Comparison of ENCODE assay signal across 8 cellular contexts in genomic region chr2:105812180-105813044, GRCh38.
DNase-seq lines count a peak whose midpoint lies in the region; ATAC-seq, FAIRE-seq and TF ChIP-seq lines count a peak whose summit lies in the region.

No MANE protein-coding gene starts in this region.

- WGBS in body of pancreas, 2 donors, result 40 to 42% methylated on average over 12 of the region's 12 CpGs
- 94% methylated on average over 12 of the region's 12 CpGs for WGBS in mesenchymal stem cell

- H3K9me3 ChIP-seq in body of pancreas (no peaks in the 10 kb centered on the region), mesenchymal stem cell (ENCODE audit: control insufficient read depth, low read length) (no peaks in the 10 kb centered on the region), kidney (ENCODE audit: control insufficient read depth in 1 of 2, low read length in 2 of 2) (no peaks in the 10 kb centered on the region)

- no peak overlapping the region for H3K23ac ChIP-seq in mesenchymal stem cell (ENCODE audit: low read length in 2 of 2)

- peaks cover 59% of the 10 kb centered on the region for H3K4me1 Mint-ChIP-seq in activated T-helper 1 cell treated with anti-CD3 and anti-CD28 coated beads, Interleukin-12 subunit alpha, Interleukin-12 subunit beta, Interleukin-2, Interleukin-4 antibody, amounts not matched to agents 30 ng/mL and 10 ng/mL and 1 ng/mL, durations not matched to agents 14 hours and 24 hours and 36 hours (ENCODE audit: low read depth)

- H3K4me1 ChIP-seq in body of pancreas (peaks cover 25% of the 10 kb centered on the region), mesenchymal stem cell (ENCODE audit: control insufficient read depth, insufficient read depth, low read depth, low read length) (peaks cover 4% of the 10 kb centered on the region), kidney (ENCODE audit: control insufficient read depth in 1 of 2, insufficient read depth in 1 of 2, low read depth in 1 of 2, low read length in 2 of 2) (peaks cover 19 to 20% of the 10 kb centered on the region in 2 donors)

- DNase-seq in EL (peak; percentile 10), body of pancreas (peak in 2 of 4 donors; percentile 45 to 51), mesenchymal stem cell (peak; percentile 48), kidney (no peak), HuH-7.5 (ENCODE audit: low spot score) (no peak)
- no peak for DNase-seq in activated T-helper 1 cell treated with anti-CD3 and anti-CD28 coated beads, Interleukin-12 subunit alpha, Interleukin-12 subunit beta, Interleukin-2, Interleukin-4 antibody, amounts not matched to agents 30 ng/mL and 10 ng/mL and 1 ng/mL, durations not matched to agents 14 hours and 24 hours and 36 hours (ENCODE audit: low spot score)

- H3K27ac ChIP-seq in body of pancreas (peak overlapping the region in 3 of 4 donors; percentile 39 to 71 (median 63)), mesenchymal stem cell (ENCODE audit: low read length, poor library complexity, severe bottlenecking) (no peak overlapping the region), kidney (ENCODE audit: low read depth in 2 of 2, low read length in 2 of 2) (no peak overlapping the region)

- no peak overlapping the region for H4K91ac ChIP-seq in mesenchymal stem cell (ENCODE audit: low read length)

- no peak overlapping the region for H2BK120ac ChIP-seq in mesenchymal stem cell (ENCODE audit: low read depth, low read length)

- H3K27ac Mint-ChIP-seq in activated T-helper 1 cell treated with anti-CD3 and anti-CD28 coated beads, Interleukin-12 subunit alpha, Interleukin-12 subunit beta, Interleukin-2, Interleukin-4 antibody, amounts not matched to agents 30 ng/mL and 10 ng/mL and 1 ng/mL, durations not matched to agents 14 hours and 24 hours and 36 hours, result no peak overlapping the region

- H2BK12ac ChIP-seq in mesenchymal stem cell (ENCODE audit: low read length in 2 of 2), result no peak overlapping the region

- TF ChIP-seq CTCF in body of pancreas (IDR thresholded peaks at IDR 0.05), result no peak
- no peak for TF ChIP-seq CTCF in kidney (IDR thresholded peaks at IDR 0.05; ENCODE audit: borderline replicate concordance, extremely low read depth, insufficient read depth)

- TF ChIP-seq POLR2A in body of pancreas (IDR thresholded peaks at IDR 0.05), result no peak

- H2AK5ac ChIP-seq in mesenchymal stem cell (ENCODE audit: low read length, severe bottlenecking), result no peak overlapping the region

- H3K9me3 Mint-ChIP-seq in activated T-helper 1 cell treated with anti-CD3 and anti-CD28 coated beads, Interleukin-12 subunit alpha, Interleukin-12 subunit beta, Interleukin-2, Interleukin-4 antibody, amounts not matched to agents 30 ng/mL and 10 ng/mL and 1 ng/mL, durations not matched to agents 14 hours and 24 hours and 36 hours, result no peaks in the 10 kb centered on the region

- FAIRE-seq in kidney (lab: Jason Lieb, UNC), result no peak

- no peak overlapping the region for H2BK5ac ChIP-seq in mesenchymal stem cell (ENCODE audit: low read depth, low read length, poor library complexity, severe bottlenecking)

- H3K79me1 ChIP-seq in mesenchymal stem cell (replicated peaks; ENCODE audit: low read length, poor library complexity, severe bottlenecking), result peaks cover 54% of the 10 kb centered on the region

- no peak overlapping the region for H3K4me3 Mint-ChIP-seq in activated T-helper 1 cell treated with anti-CD3 and anti-CD28 coated beads, Interleukin-12 subunit alpha, Interleukin-12 subunit beta, Interleukin-2, Interleukin-4 antibody, amounts not matched to agents 30 ng/mL and 10 ng/mL and 1 ng/mL, durations not matched to agents 14 hours and 24 hours and 36 hours

- no peak overlapping the region for H3K14ac ChIP-seq in mesenchymal stem cell (ENCODE audit: low read length in 2 of 2)

- no peak overlapping the region for H3K4me2 ChIP-seq in mesenchymal stem cell (ENCODE audit: low read length, poor library complexity, severe bottlenecking)

- H3K36me3 ChIP-seq in body of pancreas (replicated peaks in 1 of 2; ENCODE audit: insufficient read depth in 1 of 2, low read depth in 2 of 2) (no peaks in the 10 kb centered on the region), mesenchymal stem cell (ENCODE audit: control insufficient read depth in 1 of 2, insufficient read depth in 2 of 2, low read depth in 1 of 2, low read length in 2 of 2) (peaks cover 3 to 4% of the 10 kb centered on the region in 2 experiments), kidney (ENCODE audit: control insufficient read depth in 1 of 2, insufficient read depth in 2 of 2, low read length in 2 of 2) (peaks cover 0 to 6% of the 10 kb centered on the region in 2 donors)

- no peak overlapping the region for H3K4ac ChIP-seq in mesenchymal stem cell (ENCODE audit: low read depth in 1 of 2, low read length in 2 of 2)

- H3K27me3 ChIP-seq in body of pancreas (no peaks in the 10 kb centered on the region), mesenchymal stem cell (ENCODE audit: control insufficient read depth in 1 of 2, insufficient read depth in 1 of 2, low read length in 2 of 2) (no peaks in the 10 kb centered on the region)

- intact Hi-C loops in body of pancreas (cut with DNase I), result no loop called here
- intact Hi-C loops in activated T-helper 1 cell treated with anti-CD3 and anti-CD28 coated beads, Interleukin-12 subunit alpha, Interleukin-12 subunit beta, Interleukin-2, Interleukin-4 antibody, amounts not matched to agents 30 ng/mL and 10 ng/mL and 1 ng/mL, durations not matched to agents 14 hours and 24 hours and 36 hours (cut with micrococcal nuclease), result no loop called here
- intact Hi-C loops in kidney (cut with DNase I), result no loop called here

- no peaks in the 10 kb centered on the region for H3K27me3 Mint-ChIP-seq in activated T-helper 1 cell treated with anti-CD3 and anti-CD28 coated beads, Interleukin-12 subunit alpha, Interleukin-12 subunit beta, Interleukin-2, Interleukin-4 antibody, amounts not matched to agents 30 ng/mL and 10 ng/mL and 1 ng/mL, durations not matched to agents 14 hours and 24 hours and 36 hours (ENCODE audit: insufficient read depth)

- ATAC-seq in GM19438 (IDR thresholded peaks at IDR 0.05; ENCODE audit: low read depth, unreplicated experiment), result peak; percentile 76
- ATAC-seq in HG03457 (IDR thresholded peaks at IDR 0.05; ENCODE audit: unreplicated experiment), result peak; percentile 80
- peak; percentile 76 for ATAC-seq in body of pancreas

- H3K18ac ChIP-seq in mesenchymal stem cell (ENCODE audit: low read depth in 1 of 2, low read length in 2 of 2), result no peak overlapping the region

- H4K8ac ChIP-seq in mesenchymal stem cell (ENCODE audit: low read length), result no peak overlapping the region

- H3K36me3 Mint-ChIP-seq in activated T-helper 1 cell treated with anti-CD3 and anti-CD28 coated beads, Interleukin-12 subunit alpha, Interleukin-12 subunit beta, Interleukin-2, Interleukin-4 antibody, amounts not matched to agents 30 ng/mL and 10 ng/mL and 1 ng/mL, durations not matched to agents 14 hours and 24 hours and 36 hours (ENCODE audit: low read depth), result peaks cover 29% of the 10 kb centered on the region

- no peak overlapping the region for H2AFZ ChIP-seq in mesenchymal stem cell (ENCODE audit: low read depth, low read length)

- no peak overlapping the region for H2BK15ac ChIP-seq in mesenchymal stem cell (ENCODE audit: low read depth, poor library complexity, severe bottlenecking)

- H3K4me3 ChIP-seq in body of pancreas (no peak overlapping the region), mesenchymal stem cell (ENCODE audit: insufficient read depth in 1 of 2, low read depth in 1 of 2, low read length in 2 of 2) (peak overlapping the region in 1 of 2 experiments; percentile 47), kidney (ENCODE audit: low read length in 2 of 2) (no peak overlapping the region)

- H3K9ac ChIP-seq in mesenchymal stem cell (ENCODE audit: low read length) (peak overlapping the region; percentile 59), kidney (ENCODE audit: low read length in 2 of 2) (no peak overlapping the region)

Comparison
In these comparisons a context has a peak if more than half of its experiments do, and no peak if none do; other contexts are left out.
1. DNase-seq: peak in EL (single experiment) and mesenchymal stem cell (single experiment); none in activated T-helper 1 cell treated with anti-CD3 and anti-CD28 coated beads, Interleukin-12 subunit alpha, Interleukin-12 subunit beta, Interleukin-2, Interleukin-4 antibody, amounts not matched to agents 30 ng/mL and 10 ng/mL and 1 ng/mL, durations not matched to agents 14 hours and 24 hours and 36 hours (single experiment), kidney (single experiment) and HuH-7.5 (single experiment).
2. H3K27ac ChIP-seq: peak in body of pancreas (3 of 4); none in mesenchymal stem cell (single experiment) and kidney (0 of 2).
3. Peak in every context shown above with its lines, with median percentiles within 50 percentile points of each other: ATAC-seq.